In the genomic region with DNA sequence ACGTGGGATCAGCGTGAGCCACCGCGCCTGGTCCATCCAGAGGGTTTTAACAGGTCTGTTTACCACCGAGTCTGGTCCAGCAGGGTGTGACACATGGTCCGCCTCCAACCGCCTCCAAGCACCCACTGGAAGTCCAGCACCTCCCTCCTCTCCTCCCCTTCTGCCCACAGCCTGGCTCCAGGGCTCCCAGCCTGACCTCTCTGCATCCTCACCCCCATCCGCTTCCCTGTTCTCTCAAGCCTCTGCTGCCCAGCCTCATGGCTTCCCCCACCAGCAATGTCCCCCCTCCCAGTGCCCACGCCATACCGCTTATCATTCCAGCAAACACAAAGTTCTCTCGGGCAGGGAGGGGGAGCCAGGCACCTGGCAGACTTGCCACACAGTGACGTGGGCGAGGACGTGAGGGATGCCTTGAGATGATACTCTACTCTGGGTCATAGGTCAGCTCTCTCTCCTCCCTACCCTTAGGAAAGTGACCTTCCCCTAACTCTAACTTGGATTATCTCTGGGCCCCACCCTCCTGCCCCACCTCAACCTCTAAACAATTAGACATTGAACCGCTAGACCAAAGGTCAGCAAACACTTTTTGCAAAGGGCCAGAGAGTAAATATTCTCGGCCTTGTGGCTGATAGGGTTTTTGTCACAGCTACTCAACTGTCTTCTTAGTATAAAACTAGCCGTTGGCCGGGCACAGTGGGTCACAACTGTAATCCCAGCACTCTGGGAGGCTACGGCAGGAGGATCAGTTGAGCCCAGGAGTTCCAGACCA, we compare ENCODE assay signal across 1 cellular context.
A peak's percentile ranks its signal among the peaks of the same experiment; 100 is the strongest.
TF ChIP-seq lines count a peak whose summit lies in the region.

No MANE protein-coding gene starts in this region.

TF ChIP-seq in HepG2, 621 proteins besides CTCF, POLR2A, EP300 and RAD21 (continued from another document and continues in another):
- no peak for TF ChIP-seq ATAD3A (CRISPR knock-in tag; IDR thresholded peaks at IDR 0.05)
- TF ChIP-seq DR1 (CRISPR knock-in tag; IDR thresholded peaks at IDR 0.05), result no peak; the same call in 1 of the 2 replicates
- no peak for TF ChIP-seq MTA3 (CRISPR knock-in tag; IDR thresholded peaks at IDR 0.05)
- TF ChIP-seq ZNF558 (CRISPR knock-in tag; IDR thresholded peaks at IDR 0.05; ENCODE audit: borderline replicate concordance), result no peak
- TF ChIP-seq, protein P1, sequence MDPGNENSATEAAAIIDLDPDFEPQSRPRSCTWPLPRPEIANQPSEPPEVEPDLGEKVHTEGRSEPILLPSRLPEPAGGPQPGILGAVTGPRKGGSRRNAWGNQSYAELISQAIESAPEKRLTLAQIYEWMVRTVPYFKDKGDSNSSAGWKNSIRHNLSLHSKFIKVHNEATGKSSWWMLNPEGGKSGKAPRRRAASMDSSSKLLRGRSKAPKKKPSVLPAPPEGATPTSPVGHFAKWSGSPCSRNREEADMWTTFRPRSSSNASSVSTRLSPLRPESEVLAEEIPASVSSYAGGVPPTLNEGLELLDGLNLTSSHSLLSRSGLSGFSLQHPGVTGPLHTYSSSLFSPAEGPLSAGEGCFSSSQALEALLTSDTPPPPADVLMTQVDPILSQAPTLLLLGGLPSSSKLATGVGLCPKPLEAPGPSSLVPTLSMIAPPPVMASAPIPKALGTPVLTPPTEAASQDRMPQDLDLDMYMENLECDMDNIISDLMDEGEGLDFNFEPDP (CRISPR knock-in tag; conservative IDR thresholded peaks at IDR 0.05), result no peak
- no peak for TF ChIP-seq ZFP36 (IDR thresholded peaks at IDR 0.05; ENCODE audit: borderline replicate concordance, low read depth, low read length, partially characterized antibody)
- TF ChIP-seq, protein P2, sequence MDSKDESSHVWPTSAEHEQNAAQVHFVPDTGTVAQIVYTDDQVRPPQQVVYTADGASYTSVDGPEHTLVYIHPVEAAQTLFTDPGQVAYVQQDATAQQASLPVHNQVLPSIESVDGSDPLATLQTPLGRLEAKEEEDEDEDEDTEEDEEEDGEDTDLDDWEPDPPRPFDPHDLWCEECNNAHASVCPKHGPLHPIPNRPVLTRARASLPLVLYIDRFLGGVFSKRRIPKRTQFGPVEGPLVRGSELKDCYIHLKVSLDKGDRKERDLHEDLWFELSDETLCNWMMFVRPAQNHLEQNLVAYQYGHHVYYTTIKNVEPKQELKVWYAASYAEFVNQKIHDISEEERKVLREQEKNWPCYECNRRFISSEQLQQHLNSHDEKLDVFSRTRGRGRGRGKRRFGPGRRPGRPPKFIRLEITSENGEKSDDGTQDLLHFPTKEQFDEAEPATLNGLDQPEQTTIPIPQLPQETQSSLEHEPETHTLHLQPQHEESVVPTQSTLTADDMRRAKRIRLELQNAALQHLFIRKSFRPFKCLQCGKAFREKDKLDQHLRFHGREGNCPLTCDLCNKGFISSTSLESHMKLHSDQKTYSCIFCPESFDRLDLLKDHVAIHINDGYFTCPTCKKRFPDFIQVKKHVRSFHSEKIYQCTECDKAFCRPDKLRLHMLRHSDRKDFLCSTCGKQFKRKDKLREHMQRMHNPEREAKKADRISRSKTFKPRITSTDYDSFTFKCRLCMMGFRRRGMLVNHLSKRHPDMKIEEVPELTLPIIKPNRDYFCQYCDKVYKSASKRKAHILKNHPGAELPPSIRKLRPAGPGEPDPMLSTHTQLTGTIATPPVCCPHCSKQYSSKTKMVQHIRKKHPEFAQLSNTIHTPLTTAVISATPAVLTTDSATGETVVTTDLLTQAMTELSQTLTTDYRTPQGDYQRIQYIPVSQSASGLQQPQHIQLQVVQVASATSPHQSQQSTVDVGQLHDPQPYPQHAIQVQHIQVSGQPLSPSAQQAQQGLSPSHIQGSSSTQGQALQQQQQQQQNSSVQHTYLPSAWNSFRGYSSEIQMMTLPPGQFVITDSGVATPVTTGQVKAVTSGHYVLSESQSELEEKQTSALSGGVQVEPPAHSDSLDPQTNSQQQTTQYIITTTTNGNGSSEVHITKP (CRISPR knock-in tag; IDR thresholded peaks at IDR 0.05; ENCODE audit: low read depth), result peak; percentile 85
- peak; percentile 96 for TF ChIP-seq ZNF264 (CRISPR knock-in tag; IDR thresholded peaks at IDR 0.05)
- TF ChIP-seq SRSF1 (optimal IDR thresholded peaks at IDR 0.05; ENCODE audit: low read depth, low read length), result peak; percentile 75
- peak; percentile 99 for TF ChIP-seq ZNF350 (CRISPR knock-in tag; IDR thresholded peaks at IDR 0.05; ENCODE audit: borderline replicate concordance, low read depth)
- TF ChIP-seq NFKB2 (CRISPR knock-in tag; IDR thresholded peaks at IDR 0.05; ENCODE audit: borderline replicate concordance), result peak; percentile 76; the same call in 1 of the 2 replicates
- TF ChIP-seq ZNF766 (CRISPR knock-in tag; IDR thresholded peaks at IDR 0.05; ENCODE audit: borderline replicate concordance), result no peak; the same call in 1 of the 2 replicates
- TF ChIP-seq, protein P3, sequence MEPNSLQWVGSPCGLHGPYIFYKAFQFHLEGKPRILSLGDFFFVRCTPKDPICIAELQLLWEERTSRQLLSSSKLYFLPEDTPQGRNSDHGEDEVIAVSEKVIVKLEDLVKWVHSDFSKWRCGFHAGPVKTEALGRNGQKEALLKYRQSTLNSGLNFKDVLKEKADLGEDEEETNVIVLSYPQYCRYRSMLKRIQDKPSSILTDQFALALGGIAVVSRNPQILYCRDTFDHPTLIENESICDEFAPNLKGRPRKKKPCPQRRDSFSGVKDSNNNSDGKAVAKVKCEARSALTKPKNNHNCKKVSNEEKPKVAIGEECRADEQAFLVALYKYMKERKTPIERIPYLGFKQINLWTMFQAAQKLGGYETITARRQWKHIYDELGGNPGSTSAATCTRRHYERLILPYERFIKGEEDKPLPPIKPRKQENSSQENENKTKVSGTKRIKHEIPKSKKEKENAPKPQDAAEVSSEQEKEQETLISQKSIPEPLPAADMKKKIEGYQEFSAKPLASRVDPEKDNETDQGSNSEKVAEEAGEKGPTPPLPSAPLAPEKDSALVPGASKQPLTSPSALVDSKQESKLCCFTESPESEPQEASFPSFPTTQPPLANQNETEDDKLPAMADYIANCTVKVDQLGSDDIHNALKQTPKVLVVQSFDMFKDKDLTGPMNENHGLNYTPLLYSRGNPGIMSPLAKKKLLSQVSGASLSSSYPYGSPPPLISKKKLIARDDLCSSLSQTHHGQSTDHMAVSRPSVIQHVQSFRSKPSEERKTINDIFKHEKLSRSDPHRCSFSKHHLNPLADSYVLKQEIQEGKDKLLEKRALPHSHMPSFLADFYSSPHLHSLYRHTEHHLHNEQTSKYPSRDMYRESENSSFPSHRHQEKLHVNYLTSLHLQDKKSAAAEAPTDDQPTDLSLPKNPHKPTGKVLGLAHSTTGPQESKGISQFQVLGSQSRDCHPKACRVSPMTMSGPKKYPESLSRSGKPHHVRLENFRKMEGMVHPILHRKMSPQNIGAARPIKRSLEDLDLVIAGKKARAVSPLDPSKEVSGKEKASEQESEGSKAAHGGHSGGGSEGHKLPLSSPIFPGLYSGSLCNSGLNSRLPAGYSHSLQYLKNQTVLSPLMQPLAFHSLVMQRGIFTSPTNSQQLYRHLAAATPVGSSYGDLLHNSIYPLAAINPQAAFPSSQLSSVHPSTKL (CRISPR knock-in tag; IDR thresholded peaks at IDR 0.05), result peak; percentile 98
- TF ChIP-seq, protein P4, sequence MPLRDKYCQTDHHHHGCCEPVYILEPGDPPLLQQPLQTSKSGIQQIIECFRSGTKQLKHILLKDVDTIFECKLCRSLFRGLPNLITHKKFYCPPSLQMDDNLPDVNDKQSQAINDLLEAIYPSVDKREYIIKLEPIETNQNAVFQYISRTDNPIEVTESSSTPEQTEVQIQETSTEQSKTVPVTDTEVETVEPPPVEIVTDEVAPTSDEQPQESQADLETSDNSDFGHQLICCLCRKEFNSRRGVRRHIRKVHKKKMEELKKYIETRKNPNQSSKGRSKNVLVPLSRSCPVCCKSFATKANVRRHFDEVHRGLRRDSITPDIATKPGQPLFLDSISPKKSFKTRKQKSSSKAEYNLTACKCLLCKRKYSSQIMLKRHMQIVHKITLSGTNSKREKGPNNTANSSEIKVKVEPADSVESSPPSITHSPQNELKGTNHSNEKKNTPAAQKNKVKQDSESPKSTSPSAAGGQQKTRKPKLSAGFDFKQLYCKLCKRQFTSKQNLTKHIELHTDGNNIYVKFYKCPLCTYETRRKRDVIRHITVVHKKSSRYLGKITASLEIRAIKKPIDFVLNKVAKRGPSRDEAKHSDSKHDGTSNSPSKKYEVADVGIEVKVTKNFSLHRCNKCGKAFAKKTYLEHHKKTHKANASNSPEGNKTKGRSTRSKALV (CRISPR knock-in tag; IDR thresholded peaks at IDR 0.05), result no peak
- TF ChIP-seq, protein P5, sequence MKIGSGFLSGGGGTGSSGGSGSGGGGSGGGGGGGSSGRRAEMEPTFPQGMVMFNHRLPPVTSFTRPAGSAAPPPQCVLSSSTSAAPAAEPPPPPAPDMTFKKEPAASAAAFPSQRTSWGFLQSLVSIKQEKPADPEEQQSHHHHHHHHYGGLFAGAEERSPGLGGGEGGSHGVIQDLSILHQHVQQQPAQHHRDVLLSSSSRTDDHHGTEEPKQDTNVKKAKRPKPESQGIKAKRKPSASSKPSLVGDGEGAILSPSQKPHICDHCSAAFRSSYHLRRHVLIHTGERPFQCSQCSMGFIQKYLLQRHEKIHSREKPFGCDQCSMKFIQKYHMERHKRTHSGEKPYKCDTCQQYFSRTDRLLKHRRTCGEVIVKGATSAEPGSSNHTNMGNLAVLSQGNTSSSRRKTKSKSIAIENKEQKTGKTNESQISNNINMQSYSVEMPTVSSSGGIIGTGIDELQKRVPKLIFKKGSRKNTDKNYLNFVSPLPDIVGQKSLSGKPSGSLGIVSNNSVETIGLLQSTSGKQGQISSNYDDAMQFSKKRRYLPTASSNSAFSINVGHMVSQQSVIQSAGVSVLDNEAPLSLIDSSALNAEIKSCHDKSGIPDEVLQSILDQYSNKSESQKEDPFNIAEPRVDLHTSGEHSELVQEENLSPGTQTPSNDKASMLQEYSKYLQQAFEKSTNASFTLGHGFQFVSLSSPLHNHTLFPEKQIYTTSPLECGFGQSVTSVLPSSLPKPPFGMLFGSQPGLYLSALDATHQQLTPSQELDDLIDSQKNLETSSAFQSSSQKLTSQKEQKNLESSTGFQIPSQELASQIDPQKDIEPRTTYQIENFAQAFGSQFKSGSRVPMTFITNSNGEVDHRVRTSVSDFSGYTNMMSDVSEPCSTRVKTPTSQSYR (CRISPR knock-in tag; IDR thresholded peaks at IDR 0.05; ENCODE audit: borderline replicate concordance), result peak; percentile 69; the same call in 1 of the 2 replicates
- TF ChIP-seq NFYC (CRISPR knock-in tag; IDR thresholded peaks at IDR 0.05), result peak; percentile 37; the same call in 1 of the 2 replicates
- no peak for TF ChIP-seq ZNF468 (CRISPR knock-in tag; IDR thresholded peaks at IDR 0.05)
- TF ChIP-seq NR3C1 (CRISPR knock-in tag; IDR thresholded peaks at IDR 0.05), result no peak
- peak; percentile 72; the same call in 1 of the 2 replicates for TF ChIP-seq BRD4 (CRISPR knock-in tag; IDR thresholded peaks at IDR 0.05)
- TF ChIP-seq, protein P6, sequence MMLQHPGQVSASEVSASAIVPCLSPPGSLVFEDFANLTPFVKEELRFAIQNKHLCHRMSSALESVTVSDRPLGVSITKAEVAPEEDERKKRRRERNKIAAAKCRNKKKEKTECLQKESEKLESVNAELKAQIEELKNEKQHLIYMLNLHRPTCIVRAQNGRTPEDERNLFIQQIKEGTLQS (CRISPR knock-in tag; IDR thresholded peaks at IDR 0.05), result 0 out of 2 replicates have a peak, but pooled peaks have one; percentile 50
- peak; percentile 96 for TF ChIP-seq ZNF788 (CRISPR knock-in tag; IDR thresholded peaks at IDR 0.05; ENCODE audit: borderline replicate concordance)
- TF ChIP-seq, protein P7, sequence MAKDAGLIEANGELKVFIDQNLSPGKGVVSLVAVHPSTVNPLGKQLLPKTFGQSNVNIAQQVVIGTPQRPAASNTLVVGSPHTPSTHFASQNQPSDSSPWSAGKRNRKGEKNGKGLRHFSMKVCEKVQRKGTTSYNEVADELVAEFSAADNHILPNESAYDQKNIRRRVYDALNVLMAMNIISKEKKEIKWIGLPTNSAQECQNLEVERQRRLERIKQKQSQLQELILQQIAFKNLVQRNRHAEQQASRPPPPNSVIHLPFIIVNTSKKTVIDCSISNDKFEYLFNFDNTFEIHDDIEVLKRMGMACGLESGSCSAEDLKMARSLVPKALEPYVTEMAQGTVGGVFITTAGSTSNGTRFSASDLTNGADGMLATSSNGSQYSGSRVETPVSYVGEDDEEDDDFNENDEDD (CRISPR knock-in tag; IDR thresholded peaks at IDR 0.05; ENCODE audit: borderline replicate concordance), result peak; percentile 41; the same call in 1 of the 2 replicates
- peak; percentile 30; the same call in 1 of the 2 replicates for TF ChIP-seq ETV5 (CRISPR knock-in tag; IDR thresholded peaks at IDR 0.05; ENCODE audit: borderline replicate concordance)
- TF ChIP-seq MBNL3 (CRISPR knock-in tag; conservative IDR thresholded peaks at IDR 0.05), result no peak
- TF ChIP-seq HOXD1 (CRISPR knock-in tag; IDR thresholded peaks at IDR 0.05), result peak; percentile 72; the same call in 1 of the 2 replicates
- TF ChIP-seq ZC3H4 (CRISPR knock-in tag; IDR thresholded peaks at IDR 0.05; ENCODE audit: borderline replicate concordance), result no peak
- TF ChIP-seq ZBTB8A (CRISPR knock-in tag; IDR thresholded peaks at IDR 0.05; ENCODE audit: borderline replicate concordance, low read depth), result no peak
- TF ChIP-seq, protein P8, sequence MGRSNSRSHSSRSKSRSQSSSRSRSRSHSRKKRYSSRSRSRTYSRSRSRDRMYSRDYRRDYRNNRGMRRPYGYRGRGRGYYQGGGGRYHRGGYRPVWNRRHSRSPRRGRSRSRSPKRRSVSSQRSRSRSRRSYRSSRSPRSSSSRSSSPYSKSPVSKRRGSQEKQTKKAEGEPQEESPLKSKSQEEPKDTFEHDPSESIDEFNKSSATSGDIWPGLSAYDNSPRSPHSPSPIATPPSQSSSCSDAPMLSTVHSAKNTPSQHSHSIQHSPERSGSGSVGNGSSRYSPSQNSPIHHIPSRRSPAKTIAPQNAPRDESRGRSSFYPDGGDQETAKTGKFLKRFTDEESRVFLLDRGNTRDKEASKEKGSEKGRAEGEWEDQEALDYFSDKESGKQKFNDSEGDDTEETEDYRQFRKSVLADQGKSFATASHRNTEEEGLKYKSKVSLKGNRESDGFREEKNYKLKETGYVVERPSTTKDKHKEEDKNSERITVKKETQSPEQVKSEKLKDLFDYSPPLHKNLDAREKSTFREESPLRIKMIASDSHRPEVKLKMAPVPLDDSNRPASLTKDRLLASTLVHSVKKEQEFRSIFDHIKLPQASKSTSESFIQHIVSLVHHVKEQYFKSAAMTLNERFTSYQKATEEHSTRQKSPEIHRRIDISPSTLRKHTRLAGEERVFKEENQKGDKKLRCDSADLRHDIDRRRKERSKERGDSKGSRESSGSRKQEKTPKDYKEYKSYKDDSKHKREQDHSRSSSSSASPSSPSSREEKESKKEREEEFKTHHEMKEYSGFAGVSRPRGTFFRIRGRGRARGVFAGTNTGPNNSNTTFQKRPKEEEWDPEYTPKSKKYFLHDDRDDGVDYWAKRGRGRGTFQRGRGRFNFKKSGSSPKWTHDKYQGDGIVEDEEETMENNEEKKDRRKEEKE (IDR thresholded peaks at IDR 0.05), result no peak
- TF ChIP-seq ZNF772 (CRISPR knock-in tag; IDR thresholded peaks at IDR 0.05), result peak; percentile 98
- no peak for TF ChIP-seq PTBP1 (IDR thresholded peaks at IDR 0.05; ENCODE audit: low read depth, low read length, poor library complexity, severe bottlenecking)
- TF ChIP-seq ZNF430 (CRISPR knock-in tag; IDR thresholded peaks at IDR 0.05), result peak; percentile 98
- TF ChIP-seq, protein P9, sequence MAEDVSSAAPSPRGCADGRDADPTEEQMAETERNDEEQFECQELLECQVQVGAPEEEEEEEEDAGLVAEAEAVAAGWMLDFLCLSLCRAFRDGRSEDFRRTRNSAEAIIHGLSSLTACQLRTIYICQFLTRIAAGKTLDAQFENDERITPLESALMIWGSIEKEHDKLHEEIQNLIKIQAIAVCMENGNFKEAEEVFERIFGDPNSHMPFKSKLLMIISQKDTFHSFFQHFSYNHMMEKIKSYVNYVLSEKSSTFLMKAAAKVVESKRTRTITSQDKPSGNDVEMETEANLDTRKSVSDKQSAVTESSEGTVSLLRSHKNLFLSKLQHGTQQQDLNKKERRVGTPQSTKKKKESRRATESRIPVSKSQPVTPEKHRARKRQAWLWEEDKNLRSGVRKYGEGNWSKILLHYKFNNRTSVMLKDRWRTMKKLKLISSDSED (CRISPR knock-in tag; IDR thresholded peaks at IDR 0.05), result no peak
- TF ChIP-seq ZNF510 (CRISPR knock-in tag; IDR thresholded peaks at IDR 0.05; ENCODE audit: low read depth), result no peak
- TF ChIP-seq FOSL2 (CRISPR knock-in tag; IDR thresholded peaks at IDR 0.05), result peak; percentile 71
